1 cellular context compared by ENCODE assay signal in genomic region chr1:38858833-38859560, GRCh38.
A peak's percentile ranks its signal among the peaks of the same experiment; 100 is the strongest.
TF ChIP-seq lines count a peak whose summit lies in the region.

No MANE protein-coding gene starts in this region.

TF ChIP-seq in HepG2, 621 proteins besides CTCF, POLR2A, EP300 and RAD21 (continued from another document and continues in another):
- no peak for TF ChIP-seq RXRA (CRISPR knock-in tag; IDR thresholded peaks at IDR 0.05)
- TF ChIP-seq ELF1 (CRISPR knock-in tag; IDR thresholded peaks at IDR 0.05), result no peak
- TF ChIP-seq ZBTB44 (CRISPR knock-in tag; IDR thresholded peaks at IDR 0.05), result no peak
- no peak for TF ChIP-seq SNRNP70 (IDR thresholded peaks at IDR 0.05; ENCODE audit: low read depth, low read length)
- peak; percentile 40; the same call in 1 of the 2 replicates for TF ChIP-seq MYC (CRISPR knock-in tag; IDR thresholded peaks at IDR 0.05; ENCODE audit: borderline replicate concordance)
- no peak for TF ChIP-seq ZBTB34 (CRISPR knock-in tag; IDR thresholded peaks at IDR 0.05)
- no peak for TF ChIP-seq GFI1 (CRISPR knock-in tag; IDR thresholded peaks at IDR 0.05; ENCODE audit: borderline replicate concordance)
- 0 out of 2 replicates have a peak, but pooled peaks have one; percentile 34 for TF ChIP-seq KDM4B (CRISPR knock-in tag; IDR thresholded peaks at IDR 0.05)
- no peak for TF ChIP-seq ZNF230 (CRISPR knock-in tag; IDR thresholded peaks at IDR 0.05)
- TF ChIP-seq ZNF770 (CRISPR knock-in tag; IDR thresholded peaks at IDR 0.05), result no peak
- 0 out of 2 replicates have a peak, but pooled peaks have one; percentile 25 for TF ChIP-seq REPIN1 (CRISPR knock-in tag; IDR thresholded peaks at IDR 0.05; ENCODE audit: borderline replicate concordance, low read depth)
- TF ChIP-seq ARNTL (CRISPR knock-in tag; IDR thresholded peaks at IDR 0.05), result no peak
- no peak for TF ChIP-seq MLLT10 (CRISPR knock-in tag; IDR thresholded peaks at IDR 0.05)
- 0 out of 2 replicates have a peak, but pooled peaks have one; percentile 35 for TF ChIP-seq KLF6 (CRISPR knock-in tag; IDR thresholded peaks at IDR 0.05)
- TF ChIP-seq KDM5B (CRISPR knock-in tag; IDR thresholded peaks at IDR 0.05; ENCODE audit: borderline replicate concordance), result no peak
- no peak for TF ChIP-seq ZSCAN25 (CRISPR knock-in tag; IDR thresholded peaks at IDR 0.05)
- TF ChIP-seq POLR2G (IDR thresholded peaks at IDR 0.05; ENCODE audit: low read depth, low read length), result no peak
- TF ChIP-seq RERE (CRISPR knock-in tag; IDR thresholded peaks at IDR 0.05; ENCODE audit: low read depth), result no peak
- no peak for TF ChIP-seq ZNF281 (CRISPR knock-in tag; IDR thresholded peaks at IDR 0.05; ENCODE audit: borderline replicate concordance)
- TF ChIP-seq BRCA1 (CRISPR knock-in tag; IDR thresholded peaks at IDR 0.05), result no peak
- TF ChIP-seq ISX (CRISPR knock-in tag; conservative IDR thresholded peaks at IDR 0.05), result no peak
- TF ChIP-seq SKIL (CRISPR knock-in tag; IDR thresholded peaks at IDR 0.05; ENCODE audit: borderline replicate concordance), result no peak
- no peak for TF ChIP-seq ZNF598 (CRISPR knock-in tag; IDR thresholded peaks at IDR 0.05; ENCODE audit: borderline replicate concordance)
- TF ChIP-seq ZNF546 (CRISPR knock-in tag; conservative IDR thresholded peaks at IDR 0.05), result no peak
- TF ChIP-seq MBNL3 (CRISPR knock-in tag; conservative IDR thresholded peaks at IDR 0.05), result no peak
- no peak for TF ChIP-seq KDM2A (CRISPR knock-in tag; IDR thresholded peaks at IDR 0.05; ENCODE audit: borderline replicate concordance, low read depth)
- no peak for TF ChIP-seq NFKB2 (CRISPR knock-in tag; IDR thresholded peaks at IDR 0.05; ENCODE audit: borderline replicate concordance)
- no peak for TF ChIP-seq EHMT2 (IDR thresholded peaks at IDR 0.05; ENCODE audit: borderline replicate concordance, low read depth, low read length)
- TF ChIP-seq NCOA5 (CRISPR knock-in tag; IDR thresholded peaks at IDR 0.05), result no peak
- TF ChIP-seq HMGA1 (CRISPR knock-in tag; conservative IDR thresholded peaks at IDR 0.05), result no peak
- no peak for TF ChIP-seq MEF2D (CRISPR knock-in tag; IDR thresholded peaks at IDR 0.05)
- TF ChIP-seq ETV5 (CRISPR knock-in tag; IDR thresholded peaks at IDR 0.05; ENCODE audit: borderline replicate concordance), result no peak
- no peak for TF ChIP-seq HHEX (CRISPR knock-in tag; IDR thresholded peaks at IDR 0.05)
- TF ChIP-seq TRIM22 (IDR thresholded peaks at IDR 0.05), result no peak
- TF ChIP-seq NCOR1 (IDR thresholded peaks at IDR 0.05; ENCODE audit: borderline replicate concordance, low read length), result no peak
- TF ChIP-seq TFE3 (CRISPR knock-in tag; IDR thresholded peaks at IDR 0.05), result no peak
- no peak for TF ChIP-seq CCDC6 (CRISPR knock-in tag; IDR thresholded peaks at IDR 0.05)
- no peak for TF ChIP-seq RARG (CRISPR knock-in tag; IDR thresholded peaks at IDR 0.05; ENCODE audit: low read depth)
- TF ChIP-seq TOPORS (CRISPR knock-in tag; IDR thresholded peaks at IDR 0.05), result no peak
- TF ChIP-seq ZNF383 (CRISPR knock-in tag; IDR thresholded peaks at IDR 0.05; ENCODE audit: borderline replicate concordance), result no peak
- TF ChIP-seq TIGD3 (CRISPR knock-in tag; IDR thresholded peaks at IDR 0.05; ENCODE audit: borderline replicate concordance), result no peak
- no peak for TF ChIP-seq PAX8 (CRISPR knock-in tag; IDR thresholded peaks at IDR 0.05; ENCODE audit: borderline replicate concordance)
- no peak for TF ChIP-seq ZKSCAN5 (CRISPR knock-in tag; IDR thresholded peaks at IDR 0.05)
- TF ChIP-seq CENPT (CRISPR knock-in tag; IDR thresholded peaks at IDR 0.05; ENCODE audit: low read depth), result no peak
- TF ChIP-seq JUN (CRISPR knock-in tag; IDR thresholded peaks at IDR 0.05), result no peak
- no peak for TF ChIP-seq ZNF331 (CRISPR knock-in tag; IDR thresholded peaks at IDR 0.05)
- TF ChIP-seq ZNF768 (CRISPR knock-in tag; IDR thresholded peaks at IDR 0.05), result 0 out of 2 replicates have a peak, but pooled peaks have one; percentile 40
- no peak for TF ChIP-seq SUZ12 (IDR thresholded peaks at IDR 0.05; ENCODE audit: low read depth, low read length)
